ENCODE assay signal across 8 cellular contexts in the genomic region with DNA sequence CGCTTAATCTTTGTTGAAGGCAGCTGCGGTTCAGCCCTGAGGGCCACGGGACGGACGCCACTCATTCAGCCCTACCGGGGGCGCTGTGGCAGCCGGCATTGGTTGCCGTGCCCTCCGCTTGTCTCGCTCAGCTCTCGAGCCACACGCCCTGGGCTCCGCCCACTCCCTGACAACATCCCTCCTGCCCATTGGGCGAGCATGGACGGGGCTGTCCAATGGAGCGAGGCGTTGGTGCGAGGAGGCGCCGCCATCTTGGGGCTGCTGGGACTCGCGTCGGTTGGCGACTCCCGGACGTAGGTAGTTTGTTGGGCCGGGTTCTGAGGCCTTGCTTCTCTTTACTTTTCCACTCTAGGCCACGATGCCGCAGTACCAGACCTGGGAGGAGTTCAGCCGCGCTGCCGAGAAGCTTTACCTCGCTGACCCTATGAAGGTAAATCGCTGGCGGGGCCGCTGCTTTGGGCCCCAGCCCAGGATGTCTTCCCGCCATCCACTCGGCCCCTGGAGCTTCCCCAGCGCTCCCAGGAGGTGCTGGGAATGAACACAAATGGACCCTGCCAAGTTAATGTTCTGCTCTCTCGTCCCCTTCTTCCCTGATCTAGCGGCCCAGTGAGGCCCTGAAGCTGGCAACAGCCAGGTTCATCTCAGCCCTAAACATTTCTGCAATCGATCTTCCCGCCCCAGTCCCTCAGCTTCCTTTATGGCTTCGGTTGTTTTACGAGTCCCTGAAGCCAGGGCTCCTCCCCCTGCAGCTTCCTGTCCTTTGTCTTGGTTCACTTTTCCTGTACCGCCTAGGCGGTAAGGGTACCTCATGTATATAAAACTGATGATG. TPM values are rescaled to one million over a fixed set of nuclear protein-coding genes. Genes with fewer than 3 reads are reported as not detected.
A peak's percentile ranks its signal among the peaks of the same experiment; 100 is the strongest.
DNase-seq lines count a peak whose midpoint lies in the region; ATAC-seq and TF ChIP-seq lines count a peak whose summit lies in the region.

A gene with protein sequence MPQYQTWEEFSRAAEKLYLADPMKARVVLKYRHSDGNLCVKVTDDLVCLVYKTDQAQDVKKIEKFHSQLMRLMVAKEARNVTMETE (plus strand): TSS at position 244 of the 829 bp plus-strand sequence. CDS start 115 bp downstream, at position 359.

- H3F3A ChIP-seq in smooth muscle cell (ENCODE audit: low read depth), result peaks cover 32% of the 10 kb centered on the region

- H3K9me3 ChIP-seq in WERI-Rb-1 (ENCODE audit: severe bottlenecking) (no peaks in the 10 kb centered on the region), smooth muscle cell (replicated peaks; ENCODE audit: low read depth) (no peaks in the 10 kb centered on the region)

- H3K79me2 ChIP-seq in smooth muscle cell (ENCODE audit: low read depth), result peaks cover 60% of the 10 kb centered on the region

- ATAC-seq in GM18873 (IDR thresholded peaks at IDR 0.05; ENCODE audit: low FRiP score, unreplicated experiment) (peak; percentile 98), HG03139 (IDR thresholded peaks at IDR 0.05; ENCODE audit: unreplicated experiment) (peak; percentile 99)

- H3K4me2 ChIP-seq in smooth muscle cell, result peak within 1 kb of the TSS; percentile 93

- peak within 1 kb of the TSS; percentile 96 for H2AFZ ChIP-seq in smooth muscle cell (ENCODE audit: low read depth)

- H3K27ac ChIP-seq in WERI-Rb-1, result peak within 1 kb of the TSS; percentile 99
- peak within 1 kb of the TSS; percentile 94 for H3K27ac ChIP-seq in smooth muscle cell (ENCODE audit: low read depth)

- WGBS in smooth muscle cell (ENCODE audit: low lambda C conversion rate), result under 1% methylated on average over 48 of the region's 48 CpGs

- H3K36me3 ChIP-seq in WERI-Rb-1 (peaks cover 9% of the 10 kb centered on the region; the same call in 1 of the 2 replicates), smooth muscle cell (ENCODE audit: low read depth) (no peaks in the 10 kb centered on the region)

- H3K4me3 ChIP-seq in WERI-Rb-1 (ENCODE audit: low read depth, low read length) (peak within 1 kb of the TSS; percentile 86), cardiac fibroblast (replicated peaks in 1 of 2; ENCODE audit: low read depth in 2 of 2, low read length in 2 of 2) (peak within 1 kb of the TSS; percentile 84 to 94), smooth muscle cell (peak within 1 kb of the TSS; percentile 71)

- peak; percentile 81 for TF ChIP-seq CTCF in WERI-Rb-1 (IDR thresholded peaks at IDR 0.05; ENCODE audit: low read depth, low read length)
- TF ChIP-seq CTCF in cardiac fibroblast (IDR thresholded peaks at IDR 0.05; ENCODE audit: low read depth, low read length), result peak; percentile 92
- peak; percentile 71 for TF ChIP-seq CTCF in smooth muscle cell (IDR thresholded peaks at IDR 0.05; ENCODE audit: borderline replicate concordance, insufficient read depth, poor library complexity, severe bottlenecking)

- H3K27me3 ChIP-seq in WERI-Rb-1 (ENCODE audit: insufficient read depth, low read depth, severe bottlenecking) (no peaks in the 10 kb centered on the region), smooth muscle cell (ENCODE audit: low read depth) (no peaks in the 10 kb centered on the region)

- peak within 1 kb of the TSS; percentile 94 for H3K9ac ChIP-seq in smooth muscle cell (ENCODE audit: low read depth)

- H4K20me1 ChIP-seq in smooth muscle cell (ENCODE audit: low read depth), result peaks cover 37% of the 10 kb centered on the region

- DNase-seq in AG08395 (ENCODE audit: low spot score), result peak; percentile 98
- peak; percentile 95 for DNase-seq in NCI-H2196 treated with DMSO at 0.1 percent for 48 hours (lab: John Stamatoyannopoulos, UW; ENCODE audit: unreplicated experiment)
- DNase-seq in WERI-Rb-1, result peak; percentile 96
- DNase-seq in cardiac fibroblast (ENCODE audit: low read depth in 2 of 2), result peak; percentile 98
- DNase-seq in iPS-NIHi7 (ENCODE audit: extremely low spot score), result peak; percentile 96
- peak; percentile 91 for DNase-seq in smooth muscle cell (lab: John Stamatoyannopoulos, UW; ENCODE audit: unreplicated experiment)

- peaks cover 46% of the 10 kb centered on the region for H3K4me1 ChIP-seq in smooth muscle cell (ENCODE audit: low read depth)

RNA-seq across cellular contexts. Expression of the gene that starts here (rescaled TPM):
- 394 and 449 TPM in 2 replicates for total RNA-seq in smooth muscle cell
- 301 TPM in 2 replicates for polyA plus RNA-seq in smooth muscle cell

Comparison
In these comparisons a context has a peak if more than half of its experiments do, and no peak if none do; other contexts are left out.
1. Peak in every context shown above with its lines: DNase-seq, ATAC-seq, H3K4me3 ChIP-seq and H3K27ac ChIP-seq.